In genomic region chr7:123157606-123158005, GRCh38 we compare ENCODE assay signal across 11 cellular contexts. TPM values are rescaled to one million over a fixed set of nuclear protein-coding genes. Genes with fewer than 3 reads are reported as not detected.
"Had no signal": no experiment of that assay in that cellular context is flagged by ENCODE, and none has a peak within 500 bp of the region (broad histone marks: within the 10 kb centered on the region; RNA-seq: fewer than 3 reads in every experiment).

No MANE protein-coding gene starts in this region.

- ATAC-seq: GM23338, HCT116 had no signal

- H3K4me1 ChIP-seq: HAP-1 had no signal

- DNase-seq: GM23248, GOT3, H7, H9, HCEC 1CT, HFFc6 had no signal

- H3K4me3 ChIP-seq: GM23248, GM23338, HAP-1 had no signal

- H3K36me3 ChIP-seq: HAP-1 had no signal

- H3K27ac ChIP-seq: GM23248 had no signal

- H3K9me3 ChIP-seq: HAP-1 had no signal

- H3K9ac ChIP-seq: GM23248 had no signal

RNA-seq across cellular contexts. Expression of gene SLC13A1, which starts 42.2 kb away (rescaled TPM):
- total RNA-seq: GM23248, GM23338, H1, H4, H7, H9, HFFc6 had no signal
